Comparison of ENCODE assay signal across 22 cellular contexts in genomic region chr14:39425947-39426346, GRCh38. TPM values are rescaled to one million over a fixed set of nuclear protein-coding genes. Genes with fewer than 3 reads are reported as not detected.
A peak's percentile ranks its signal among the peaks of the same experiment; 100 is the strongest.
DNase-seq lines count a peak whose midpoint lies in the region; ATAC-seq, FAIRE-seq and TF ChIP-seq lines count a peak whose summit lies in the region.
"Had no signal": no experiment of that assay in that cellular context is flagged by ENCODE, and none has a peak within 500 bp of the region (broad histone marks: within the 10 kb centered on the region; RNA-seq: fewer than 3 reads in every experiment).

No MANE protein-coding gene starts in this region.

- H3K27me3 ChIP-seq in CD8-positive, alpha-beta T cell (ENCODE audit: insufficient read depth, low read length) = no peaks in the 10 kb centered on the region

- no peak for ATAC-seq in CD8-positive, alpha-beta T cell
- ATAC-seq in activated T-helper 17 cell treated with anti-CD3 and anti-CD28 coated beads, Interleukin-2, amount 50 U/mL, for 72 hours (replicated peaks) = no peak
- ATAC-seq: HCT116, natural killer cell had no signal

- no peaks in the 10 kb centered on the region for H3K9me3 ChIP-seq in CD8-positive, alpha-beta T cell (ENCODE audit: low read length)
- no peaks in the 10 kb centered on the region for H3K9me3 ChIP-seq in kidney (ENCODE audit: control insufficient read depth in 1 of 2, low read length in 2 of 2)
- H3K9me3 ChIP-seq: left ventricle myocardium inferior, psoas muscle, thoracic aorta had no signal

- peak overlapping the region; percentile 26 for H3K4me3 Mint-ChIP-seq in CD8-positive, alpha-beta T cell
- peak overlapping the region; percentile 43 for H3K4me3 Mint-ChIP-seq in activated T-helper 17 cell treated with anti-CD3 and anti-CD28 coated beads, Interleukin-2, amount 50 U/mL, for 72 hours
- no peak overlapping the region for H3K4me3 Mint-ChIP-seq in activated CD4-positive, alpha-beta memory T cell treated with anti-CD3 and anti-CD28 coated beads, Interleukin-2, amount 10 ng/mL, durations not matched to agents 7 days and 5 days
- H3K4me3 Mint-ChIP-seq: activated naive CD4-positive, alpha-beta T cell treated with anti-CD3 and anti-CD28 coated beads, Interleukin-2, amount 10 ng/mL, durations not matched to agents 7 days and 5 days had no signal

- H3K36me3 ChIP-seq in CD8-positive, alpha-beta T cell (ENCODE audit: insufficient read depth, low read length) = no peaks in the 10 kb centered on the region
- H3K36me3 ChIP-seq in kidney (ENCODE audit: control insufficient read depth in 1 of 2, insufficient read depth in 2 of 2, low read length in 2 of 2) = no peaks in the 10 kb centered on the region
- H3K36me3 ChIP-seq: left ventricle myocardium inferior, thoracic aorta had no signal

- peaks cover 25% of the 10 kb centered on the region for H3K36me3 Mint-ChIP-seq in CD8-positive, alpha-beta T cell
- peaks cover 18% of the 10 kb centered on the region for H3K36me3 Mint-ChIP-seq in activated T-helper 17 cell treated with anti-CD3 and anti-CD28 coated beads, Interleukin-2, amount 50 U/mL, for 72 hours (ENCODE audit: low read depth)
- peaks cover 5% of the 10 kb centered on the region for H3K36me3 Mint-ChIP-seq in activated CD4-positive, alpha-beta memory T cell treated with anti-CD3 and anti-CD28 coated beads, Interleukin-2, amount 10 ng/mL, durations not matched to agents 7 days and 5 days (ENCODE audit: low read depth)
- H3K36me3 Mint-ChIP-seq: natural killer cell had no signal

- intact Hi-C loops in CD8-positive, alpha-beta T cell (cut with DNase I, micrococcal nuclease) = loop anchor here (1.0 to 2.0 kb wide), 2 partner anchors 13 to 195 kb away; no protein-coding TSS in a partner anchor
- intact Hi-C loops in kidney (cut with DNase I) = no loop called here

- H3K4me3 ChIP-seq in CD8-positive, alpha-beta T cell (ENCODE audit: low read depth, low read length) = no peak overlapping the region
- no peak overlapping the region for H3K4me3 ChIP-seq in kidney (ENCODE audit: low read length in 2 of 2)
- H3K4me3 ChIP-seq: left ventricle myocardium inferior, psoas muscle had no signal

- H3K4me1 ChIP-seq in CD8-positive, alpha-beta T cell (ENCODE audit: insufficient read depth, low read length) = peaks cover 64% of the 10 kb centered on the region
- peaks cover 10 to 13% of the 10 kb centered on the region in 2 donors for H3K4me1 ChIP-seq in kidney (ENCODE audit: control insufficient read depth in 1 of 2, insufficient read depth in 1 of 2, low read depth in 1 of 2, low read length in 2 of 2)

- peaks cover 86% of the 10 kb centered on the region for H3K4me1 Mint-ChIP-seq in CD8-positive, alpha-beta T cell (ENCODE audit: low read depth)
- H3K4me1 Mint-ChIP-seq in activated T-helper 17 cell treated with anti-CD3 and anti-CD28 coated beads, Interleukin-2, amount 50 U/mL, for 72 hours = peaks cover 46% of the 10 kb centered on the region
- peaks cover 47% of the 10 kb centered on the region for H3K4me1 Mint-ChIP-seq in activated CD4-positive, alpha-beta memory T cell treated with anti-CD3 and anti-CD28 coated beads, Interleukin-2, amount 10 ng/mL, durations not matched to agents 7 days and 5 days

- H3K27ac ChIP-seq in CD8-positive, alpha-beta T cell (ENCODE audit: low read depth, low read length) = no peak overlapping the region
- no peak overlapping the region for H3K27ac ChIP-seq in kidney (ENCODE audit: low read depth in 2 of 2, low read length in 2 of 2)
- H3K27ac ChIP-seq: left ventricle myocardium inferior, psoas muscle, RWPE1, thoracic aorta had no signal

- DNase-seq in CD8-positive, alpha-beta T cell = no peak
- DNase-seq in kidney (no peak), NCI-H82 (lab: John Stamatoyannopoulos, UW) (no peak), urothelium cell line (ENCODE audit: low spot score) (no peak)
- no peak for DNase-seq in activated CD4-positive, alpha-beta memory T cell treated with anti-CD3 and anti-CD28 coated beads, Interleukin-2, amount 10 ng/mL, durations not matched to agents 7 days and 5 days
- DNase-seq: activated CD4-positive, alpha-beta T cell treated with anti-CD3 and anti-CD28 coated beads for 1 hour; activated naive CD4-positive, alpha-beta T cell treated with anti-CD3 and anti-CD28 coated beads, Interleukin-2, amount 10 ng/mL, durations not matched to agents 7 days and 5 days; C1 segment of cervical spinal cord; left ventricle myocardium inferior; natural killer cell; NCI-H1436; NCI-H774; occipital lobe; psoas muscle; T-cell had no signal

- no peak for TF ChIP-seq CTCF in CD8-positive, alpha-beta T cell (IDR thresholded peaks at IDR 0.05)
- TF ChIP-seq CTCF in kidney (IDR thresholded peaks at IDR 0.05; ENCODE audit: borderline replicate concordance, extremely low read depth, insufficient read depth) = no peak

- H3K27me3 Mint-ChIP-seq in CD8-positive, alpha-beta T cell (ENCODE audit: low read depth) = no peaks in the 10 kb centered on the region
- H3K27me3 Mint-ChIP-seq in activated T-helper 17 cell treated with anti-CD3 and anti-CD28 coated beads, Interleukin-2, amount 50 U/mL, for 72 hours = no peaks in the 10 kb centered on the region
- H3K27me3 Mint-ChIP-seq in activated CD4-positive, alpha-beta memory T cell treated with anti-CD3 and anti-CD28 coated beads, Interleukin-2, amount 10 ng/mL, durations not matched to agents 7 days and 5 days = no peaks in the 10 kb centered on the region
- H3K27me3 Mint-ChIP-seq: activated naive CD4-positive, alpha-beta T cell treated with anti-CD3 and anti-CD28 coated beads, Interleukin-2, amount 10 ng/mL, durations not matched to agents 7 days and 5 days; stimulated activated naive CD8-positive, alpha-beta T cell treated with anti-CD3 and anti-CD28 coated beads, Interleukin-15, Interleukin-2, amounts not matched to agents 100 ng/mL and 50 ng/mL, for 24 hours; T-cell had no signal

- CTCF ChIA-PET in CD8-positive, alpha-beta T cell (lab: Charles Lee) = interaction anchor here (0.6 to 1.4 kb wide), 7 partner anchors 12 to 317 kb away, joined by 3 to 6 read pairs (median 3); no protein-coding TSS in a partner anchor
- CTCF ChIA-PET in activated CD4-positive, alpha-beta memory T cell treated with anti-CD3 and anti-CD28 coated beads, Interleukin-2, amount 10 ng/mL, durations not matched to agents 7 days and 5 days (lab: Charles Lee) = interaction anchor here (0.7 to 3.9 kb wide), 20 partner anchors 9 to 331 kb away, joined by 3 to 48 read pairs (median 4); partner anchors contain the start of genes GEMIN2 and SEC23A

- H3K9ac ChIP-seq in kidney (ENCODE audit: low read length in 2 of 2) = no peak overlapping the region

- FAIRE-seq in A204.1 (lab: Jason Lieb, UNC) (peak; percentile 68), kidney (lab: Jason Lieb, UNC) (peak; percentile 76), urothelium cell line (lab: Jason Lieb, UNC) (no peak)
- FAIRE-seq: D721Med had no signal

- no peaks in the 10 kb centered on the region for H3K9me3 Mint-ChIP-seq in CD8-positive, alpha-beta T cell
- no peaks in the 10 kb centered on the region for H3K9me3 Mint-ChIP-seq in activated T-helper 17 cell treated with anti-CD3 and anti-CD28 coated beads, Interleukin-2, amount 50 U/mL, for 72 hours
- no peaks in the 10 kb centered on the region for H3K9me3 Mint-ChIP-seq in activated CD4-positive, alpha-beta memory T cell treated with anti-CD3 and anti-CD28 coated beads, Interleukin-2, amount 10 ng/mL, durations not matched to agents 7 days and 5 days
- H3K9me3 Mint-ChIP-seq: activated naive CD4-positive, alpha-beta T cell treated with anti-CD3 and anti-CD28 coated beads, Interleukin-2, amount 10 ng/mL, durations not matched to agents 7 days and 5 days; natural killer cell; stimulated activated naive CD8-positive, alpha-beta T cell treated with anti-CD3 and anti-CD28 coated beads, Interleukin-15, Interleukin-2, amounts not matched to agents 100 ng/mL and 50 ng/mL, for 24 hours; T-cell had no signal

- POLR2A ChIA-PET in CD8-positive, alpha-beta T cell (lab: Charles Lee) = interaction anchor here (0.7 to 1.0 kb wide), 3 partner anchors 23 to 251 kb away, joined by 3 read pairs; partner anchors contain the start of gene PNN
- POLR2A ChIA-PET in activated CD4-positive, alpha-beta memory T cell treated with anti-CD3 and anti-CD28 coated beads, Interleukin-2, amount 10 ng/mL, durations not matched to agents 7 days and 5 days (lab: Charles Lee) = interaction anchor here (1.1 to 1.9 kb wide), 5 partner anchors 15 to 323 kb away, joined by 4 to 5 read pairs (median 4); partner anchors contain the start of genes GEMIN2, SEC23A and TRAPPC6B

- no peak overlapping the region for H3K27ac Mint-ChIP-seq in CD8-positive, alpha-beta T cell
- peak overlapping the region; percentile 6 for H3K27ac Mint-ChIP-seq in activated T-helper 17 cell treated with anti-CD3 and anti-CD28 coated beads, Interleukin-2, amount 50 U/mL, for 72 hours
- H3K27ac Mint-ChIP-seq in activated CD4-positive, alpha-beta memory T cell treated with anti-CD3 and anti-CD28 coated beads, Interleukin-2, amount 10 ng/mL, durations not matched to agents 7 days and 5 days = no peak overlapping the region
- H3K27ac Mint-ChIP-seq: activated naive CD4-positive, alpha-beta T cell treated with anti-CD3 and anti-CD28 coated beads, Interleukin-2, amount 10 ng/mL, durations not matched to agents 7 days and 5 days had no signal

RNA-seq across cellular contexts. Expression of gene FBXO33, which starts 6.3 kb away (rescaled TPM):
- 100 to 1,000 TPM; 106 TPM for total RNA-seq in CD8-positive, alpha-beta T cell
- 10 to 100 TPM; 15.8 to 19.1 TPM for total RNA-seq in activated T-helper 17 cell treated with anti-CD3 and anti-CD28 coated beads, Interleukin-2, amount 50 U/mL, for 72 hours
- total RNA-seq in kidney = 11.2 TPM
- 6.5 TPM for polyA plus RNA-seq in kidney (ENCODE audit: insufficient read depth, low read depth, low replicate concordance)
- 10 to 100 TPM; 23.1 to 24.8 TPM for total RNA-seq in activated CD4-positive, alpha-beta memory T cell treated with anti-CD3 and anti-CD28 coated beads, Interleukin-2, amount 10 ng/mL, durations not matched to agents 7 days and 5 days
